In genomic region chr2:88113069-88113468, GRCh38 we compare ENCODE assay signal across 31 cellular contexts. TPM values are rescaled to one million over a fixed set of nuclear protein-coding genes. Genes with fewer than 3 reads are reported as not detected.
"Had no signal": no experiment of that assay in that cellular context is flagged by ENCODE, and none has a peak within 500 bp of the region (broad histone marks: within the 10 kb centered on the region; RNA-seq: fewer than 3 reads in every experiment).

No MANE protein-coding gene starts in this region.

- DNase-seq: colonic mucosa; cortex of kidney; effector CD8-positive, alpha-beta T cell; effector memory CD8-positive, alpha-beta T cell; endodermal cell; erythroblast; esophagus squamous epithelium; foreskin fibroblast; foreskin melanocyte; gastrocnemius medialis; glutamatergic neuron; head of caudate nucleus; heart right ventricle; hippocampal formation; left cardiac atrium; left lung; left ventricle myocardium superior; lower lobe of right lung; mesenchymal stem cell; midbrain had no signal

- H3K4me1 ChIP-seq: colonic mucosa, esophagus squamous epithelium, left lung, lower lobe of right lung had no signal

- H3K27ac ChIP-seq: colonic mucosa, epithelial cell of prostate, esophagus squamous epithelium, heart right ventricle, left lung, lower lobe of right lung had no signal

- H3K4me3 ChIP-seq: colonic mucosa, esophagus squamous epithelium, gastrocnemius medialis, heart right ventricle, left lung, lower lobe of right lung had no signal

- H3K9me3 ChIP-seq: colonic mucosa, esophagus squamous epithelium, gastrocnemius medialis, heart right ventricle, left lung, lower lobe of right lung had no signal

- H3K36me3 ChIP-seq: colonic mucosa, esophagus squamous epithelium, left lung, lower lobe of right lung had no signal

- ATAC-seq: effector memory CD8-positive, alpha-beta T cell; esophagus mucosa; gastrocnemius medialis; heart right ventricle; left cardiac atrium; left lung; left ventricle myocardium superior; lower lobe of right lung had no signal

- FAIRE-seq: endometrium, islet of Langerhans, keratinocyte had no signal

- H3K27me3 ChIP-seq: colonic mucosa, gastrocnemius medialis, heart right ventricle had no signal

RNA-seq across cellular contexts. Expression of gene FABP1, which starts 14.8 kb away (rescaled TPM):
- total RNA-seq: dermis microvascular lymphatic vessel endothelial cell, endodermal cell, esophagus mucosa, esophagus squamous epithelium, glomerular endothelial cell, heart right ventricle, kidney epithelial cell, left cardiac atrium, left lung, left ventricle myocardium superior, lower leg skin, lower lobe of right lung, lung microvascular endothelial cell, mononuclear cell had no signal
- polyA plus RNA-seq: keratinocyte had no signal

RNA-seq across cellular contexts. Expression of gene SMYD1, which starts 45.4 kb away (rescaled TPM):
- total RNA-seq: dermis microvascular lymphatic vessel endothelial cell, endodermal cell, esophagus mucosa, glomerular endothelial cell, kidney epithelial cell, lower lobe of right lung, lung microvascular endothelial cell had no signal
- polyA plus RNA-seq: keratinocyte had no signal

RNA-seq across cellular contexts. Expression of gene THNSL2, which starts 57.1 kb away (rescaled TPM):
- total RNA-seq: glomerular endothelial cell, lung microvascular endothelial cell had no signal
